Comparison of ENCODE assay signal across 28 cellular contexts in the genomic region with DNA sequence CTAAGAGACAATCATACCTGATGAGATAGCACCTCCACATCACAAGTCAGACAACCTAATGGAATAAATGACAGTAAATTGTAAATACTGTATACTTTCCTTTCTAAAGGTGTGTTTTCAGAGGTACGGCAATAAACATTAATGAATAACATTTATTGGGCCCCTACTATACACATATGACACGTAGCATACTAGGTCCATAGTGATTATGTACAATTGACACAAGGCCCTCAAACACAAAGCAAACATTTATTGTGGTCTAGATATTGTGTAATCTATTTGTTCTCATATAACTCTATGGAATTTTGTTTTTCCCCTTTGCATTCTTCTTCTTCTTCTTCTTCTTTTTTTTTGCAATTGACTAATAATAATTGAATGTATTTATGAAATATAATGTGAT.
A peak's percentile ranks its signal among the peaks of the same experiment; 100 is the strongest.
DNase-seq lines count a peak whose midpoint lies in the region; ATAC-seq, FAIRE-seq and TF ChIP-seq lines count a peak whose summit lies in the region.
"Had no signal": no experiment of that assay in that cellular context is flagged by ENCODE, and none has a peak within 500 bp of the region (broad histone marks: within the 10 kb centered on the region; RNA-seq: fewer than 3 reads in every experiment).

No MANE protein-coding gene starts in this region.

- H4K20me1 ChIP-seq in HepG2 (ENCODE audit: insufficient read depth, low read length) = no peaks in the 10 kb centered on the region

- H3K9me3 Mint-ChIP-seq in activated T-cell treated with anti-CD3 and anti-CD28 coated beads, Interleukin-2, amount 50 U/mL, for 24 hours = no peaks in the 10 kb centered on the region
- no peaks in the 10 kb centered on the region for H3K9me3 Mint-ChIP-seq in activated naive CD8-positive, alpha-beta T cell (ENCODE audit: low read depth)
- H3K9me3 Mint-ChIP-seq in type B pancreatic cell (no peaks in the 10 kb centered on the region), endodermal cell (no peaks in the 10 kb centered on the region), Calu3 (ENCODE audit: low read depth, unreplicated experiment) (no peaks in the 10 kb centered on the region)
- H3K9me3 Mint-ChIP-seq: central memory CD8-positive, alpha-beta T cell had no signal

- BruUV-seq in HepG2 (replicated peaks; lab: Mats Ljungman, UMichigan) = no TSS peak
- no TSS peak for BruUV-seq in Calu3 (replicated peaks; lab: Mats Ljungman, UMichigan)

- CTCF ChIA-PET in HepG2 (lab: Yijun Ruan, JAX; ENCODE audit: low intra/inter-chr PET ratio, low total read pairs) (no interaction called here), Calu3 (lab: Charles Lee) (interaction anchor here (1.0 kb wide), 1 partner anchor 11 kb away, joined by 6 read pairs; no protein-coding TSS in a partner anchor)

- peaks cover 91% of the 10 kb centered on the region for H3K4me1 Mint-ChIP-seq in activated T-cell treated with anti-CD3 and anti-CD28 coated beads, Interleukin-2, amount 50 U/mL, for 24 hours (ENCODE audit: low read depth)
- H3K4me1 Mint-ChIP-seq in activated naive CD8-positive, alpha-beta T cell (ENCODE audit: low read depth) = peaks cover 92% of the 10 kb centered on the region
- H3K4me1 Mint-ChIP-seq in type B pancreatic cell (ENCODE audit: unreplicated experiment) = peaks cover 45% of the 10 kb centered on the region
- peaks cover 61% of the 10 kb centered on the region for H3K4me1 Mint-ChIP-seq in endodermal cell
- peaks cover 54% of the 10 kb centered on the region for H3K4me1 Mint-ChIP-seq in Calu3 (ENCODE audit: low read depth, unreplicated experiment)

- H3K27ac Mint-ChIP-seq in activated T-cell treated with anti-CD3 and anti-CD28 coated beads, Interleukin-2, amount 50 U/mL, for 24 hours = peak overlapping the region; percentile 47
- H3K27ac Mint-ChIP-seq in activated naive CD8-positive, alpha-beta T cell = peak overlapping the region; percentile 59
- H3K27ac Mint-ChIP-seq in type B pancreatic cell = peak overlapping the region; percentile 67
- H3K27ac Mint-ChIP-seq in endodermal cell = no peak overlapping the region
- H3K27ac Mint-ChIP-seq in Calu3 (ENCODE audit: unreplicated experiment) = no peak overlapping the region
- H3K27ac Mint-ChIP-seq: B cell had no signal

- DNase-seq in activated T-cell treated with anti-CD3 and anti-CD28 coated beads, Interleukin-2, amount 50 U/mL, for 24 hours = no peak
- DNase-seq in activated T-cell treated with anti-CD3 and anti-CD28 coated beads, Interleukin-2, amount 50 U/mL, for 1 hour = no peak
- DNase-seq in HepG2 (ENCODE audit: low spot score) = peak; percentile 66
- no peak for DNase-seq in type B pancreatic cell (ENCODE audit: extremely low spot score, unreplicated experiment)
- no peak for DNase-seq in central memory CD4-positive, alpha-beta T cell
- no peak for DNase-seq in endodermal cell
- no peak for DNase-seq in Calu3
- DNase-seq: activated naive CD4-positive, alpha-beta T cell; aorta; glutamatergic neuron; kidney; NCI-H1048; retina; spleen; stimulated activated CD4-positive, alpha-beta T cell treated with anti-CD3 and anti-CD28 coated beads, Interleukin-4, amount 100 ng/mL, for 1 hour had no signal

- TF ChIP-seq EP300 in HepG2 (IDR thresholded peaks at IDR 0.05; ENCODE audit: low read depth in 2 of 2, low read length in 2 of 2) (peak in 1 of 2 experiments; percentile 64; a peak in 1 of 4 replicates), HepG2 (CRISPR knock-in tag; IDR thresholded peaks at IDR 0.05; ENCODE audit: borderline replicate concordance) (no peak)

- H2AFZ ChIP-seq in HepG2 (ENCODE audit: low read length) = no peak overlapping the region

- H3K36me3 ChIP-seq in HepG2 (replicated peaks in 1 of 2; ENCODE audit: control insufficient read depth in 1 of 2, insufficient read depth in 2 of 2, low read length in 2 of 2) = no peaks in the 10 kb centered on the region
- H3K36me3 ChIP-seq in endodermal cell (ENCODE audit: control insufficient read depth, insufficient read depth, low read length) = no peaks in the 10 kb centered on the region
- H3K36me3 ChIP-seq: neutrophil, spleen, suprapubic skin had no signal

- H3K36me3 Mint-ChIP-seq in activated T-cell treated with anti-CD3 and anti-CD28 coated beads, Interleukin-2, amount 50 U/mL, for 24 hours (ENCODE audit: low read depth) = peaks cover 59% of the 10 kb centered on the region
- H3K36me3 Mint-ChIP-seq in activated naive CD8-positive, alpha-beta T cell = peaks cover 24% of the 10 kb centered on the region
- H3K36me3 Mint-ChIP-seq in type B pancreatic cell = peaks cover 8% of the 10 kb centered on the region
- no peaks in the 10 kb centered on the region for H3K36me3 Mint-ChIP-seq in endodermal cell (ENCODE audit: low read depth)
- H3K36me3 Mint-ChIP-seq in Calu3 (ENCODE audit: insufficient read depth, unreplicated experiment) = no peaks in the 10 kb centered on the region

- H3K27me3 ChIP-seq in HepG2 (ENCODE audit: control insufficient read depth in 1 of 2, insufficient read depth in 2 of 2, low read length in 2 of 2) (no peaks in the 10 kb centered on the region), endodermal cell (ENCODE audit: control insufficient read depth, insufficient read depth, low read length, poor library complexity, severe bottlenecking) (no peaks in the 10 kb centered on the region)
- H3K27me3 ChIP-seq: neutrophil, spleen, suprapubic skin had no signal

- no peak for FAIRE-seq in HepG2 (lab: Jason Lieb, UNC)
- FAIRE-seq: GM12891, H54, kidney, RCC 7860, TTC549, urothelium cell line had no signal

- H3K4me1 ChIP-seq in HepG2 (ENCODE audit: insufficient read depth, low read length) = peaks cover 80% of the 10 kb centered on the region
- peaks cover 24% of the 10 kb centered on the region for H3K4me1 ChIP-seq in endodermal cell (ENCODE audit: control insufficient read depth, insufficient read depth, low read length)
- H3K4me1 ChIP-seq: suprapubic skin had no signal

- H3K4me3 ChIP-seq in HepG2 (replicated peaks in 1 of 3; ENCODE audit: insufficient read depth in 1 of 3, low read depth in 2 of 3, low read length in 3 of 3) (no peak overlapping the region; a peak in 1 of 6 replicates), endodermal cell (ENCODE audit: low read length) (no peak overlapping the region)
- H3K4me3 ChIP-seq: lung, spleen, suprapubic skin had no signal

- H3K79me2 ChIP-seq in HepG2 (ENCODE audit: insufficient read depth, low read length) = no peaks in the 10 kb centered on the region

- in situ Hi-C loops in HepG2 (cut with HindIII; ENCODE audit: extremely low pct_ligation_motif_present, low pct_unique_long_range_greater_than_20kb) = loop anchor here (5.0 kb wide), 1 partner anchor 54 kb away; no protein-coding TSS in a partner anchor

- POLR2A ChIA-PET in HepG2 (lab: Yijun Ruan, JAX) = interaction anchor here (0.9 to 3.3 kb wide), 8 partner anchors 11 to 67 kb away, joined by 3 to 21 read pairs (median 4); no protein-coding TSS in a partner anchor

- no peaks in the 10 kb centered on the region for H3K27me3 Mint-ChIP-seq in activated T-cell treated with anti-CD3 and anti-CD28 coated beads, Interleukin-2, amount 50 U/mL, for 24 hours
- no peaks in the 10 kb centered on the region for H3K27me3 Mint-ChIP-seq in activated naive CD8-positive, alpha-beta T cell
- H3K27me3 Mint-ChIP-seq in type B pancreatic cell (no peaks in the 10 kb centered on the region), endodermal cell (ENCODE audit: insufficient read depth) (no peaks in the 10 kb centered on the region), Calu3 (ENCODE audit: unreplicated experiment) (no peaks in the 10 kb centered on the region)
- H3K27me3 Mint-ChIP-seq: B cell; central memory CD8-positive, alpha-beta T cell; stimulated activated memory B cell treated with anti-CD40 and anti-IgM and Interleukin-4, amounts not matched to agents 10 μg/mL and 1 μg/mL and 100 μg/mL, for 72 hours had no signal

- H3K4me3 Mint-ChIP-seq in activated T-cell treated with anti-CD3 and anti-CD28 coated beads, Interleukin-2, amount 50 U/mL, for 24 hours = no peak overlapping the region
- H3K4me3 Mint-ChIP-seq in activated naive CD8-positive, alpha-beta T cell = peak overlapping the region; percentile 4
- peak overlapping the region; percentile 35 for H3K4me3 Mint-ChIP-seq in type B pancreatic cell
- no peak overlapping the region for H3K4me3 Mint-ChIP-seq in endodermal cell
- no peak overlapping the region for H3K4me3 Mint-ChIP-seq in Calu3 (ENCODE audit: low read depth, unreplicated experiment)
- H3K4me3 Mint-ChIP-seq: B cell; central memory CD8-positive, alpha-beta T cell; stimulated activated memory B cell treated with anti-CD40 and anti-IgM and Interleukin-4, amounts not matched to agents 10 μg/mL and 1 μg/mL and 100 μg/mL, for 72 hours had no signal

- TF ChIP-seq POLR2A in HepG2 (IDR thresholded peaks at IDR 0.05; ENCODE audit: insufficient read depth in 1 of 2, low read depth in 2 of 2, low read length in 2 of 2) = no peak

- 12% methylated on average over 2 of the region's 2 CpGs for WGBS in HepG2 (ENCODE audit: low lambda C conversion rate)
- WGBS in endodermal cell (ENCODE audit: insufficient coverage in 1 of 2, insufficient read length in 1 of 2), 2 experiments = 100% methylated on average over 2 of the region's 2 CpGs; no CpG with 5 or more reads in 1 of the 2 experiments

- TF ChIP-seq CTCF in HepG2 (CRISPR knock-in tag; IDR thresholded peaks at IDR 0.05) = no peak
- TF ChIP-seq CTCF in type B pancreatic cell (conservative IDR thresholded peaks at IDR 0.05) = no peak
- no peak for TF ChIP-seq CTCF in endodermal cell (conservative IDR thresholded peaks at IDR 0.05)
- TF ChIP-seq CTCF in Calu3 (IDR thresholded peaks at IDR 0.05; ENCODE audit: unreplicated experiment) = no peak

- TF ChIP-seq RAD21 in HepG2 (CRISPR knock-in tag; IDR thresholded peaks at IDR 0.05) = no peak

- H3K9me3 ChIP-seq in HepG2 (ENCODE audit: low read length) (no peaks in the 10 kb centered on the region), endodermal cell (ENCODE audit: control insufficient read depth, low read length) (no peaks in the 10 kb centered on the region)
- H3K9me3 ChIP-seq: neutrophil, spleen, suprapubic skin had no signal

- H3K4me2 ChIP-seq in HepG2 (ENCODE audit: low read depth, low read length) = peak overlapping the region; percentile 66

- H3K27ac ChIP-seq in HepG2 (ENCODE audit: extremely low read length, insufficient read depth, low read length) (peak overlapping the region; percentile 66), endodermal cell (ENCODE audit: low read depth, low read length) (no peak overlapping the region)
- H3K27ac ChIP-seq: HL-60, neutrophil, spleen, suprapubic skin had no signal

- intact Hi-C loops in HepG2 (cut with micrococcal nuclease; ENCODE audit: unreplicated experiment) (loop anchor here (1.0 to 10.0 kb wide), 4 partner anchors 55 to 626 kb away; no protein-coding TSS in a partner anchor), Calu3 (cut with micrococcal nuclease; ENCODE audit: unreplicated experiment) (no loop called here)

- no peak overlapping the region for H3K9ac ChIP-seq in HepG2 (ENCODE audit: insufficient read depth, low read depth, low read length)
- H3K9ac ChIP-seq in endodermal cell (ENCODE audit: extremely low read depth, low read length, poor library complexity, severe bottlenecking) = no peak overlapping the region

- ATAC-seq in HepG2 = peak; percentile 5; the same call in 1 of the 3 replicates
- ATAC-seq: stimulated activated memory B cell treated with anti-CD40 and anti-IgM and Interleukin-4, amounts not matched to agents 10 μg/mL and 1 μg/mL and 100 μg/mL, for 72 hours had no signal

TF ChIP-seq in HepG2, 621 proteins besides CTCF, POLR2A, EP300 and RAD21 (continues in another document):
- TF ChIP-seq ZNF788 (CRISPR knock-in tag; IDR thresholded peaks at IDR 0.05; ENCODE audit: borderline replicate concordance) (no peak), ZFY (CRISPR knock-in tag; IDR thresholded peaks at IDR 0.05) (no peak)

Comparison
In these comparisons a context has a peak if more than half of its experiments do, and no peak if none do; other contexts are left out.
1. H3K27ac Mint-ChIP-seq: peak in activated T-cell treated with anti-CD3 and anti-CD28 coated beads, Interleukin-2, amount 50 U/mL, for 24 hours (single experiment), activated naive CD8-positive, alpha-beta T cell (single experiment) and type B pancreatic cell (single experiment); none in endodermal cell (single experiment) and Calu3 (single experiment).
2. H3K4me3 Mint-ChIP-seq: peak in activated naive CD8-positive, alpha-beta T cell (single experiment) and type B pancreatic cell (single experiment); none in activated T-cell treated with anti-CD3 and anti-CD28 coated beads, Interleukin-2, amount 50 U/mL, for 24 hours (single experiment), endodermal cell (single experiment) and Calu3 (single experiment).